8 cellular contexts compared by ENCODE assay signal in genomic region chr3:58414538-58415197, GRCh38. TPM values are rescaled to one million over a fixed set of nuclear protein-coding genes. Genes with fewer than 3 reads are reported as not detected.
DNase-seq lines count a peak whose midpoint lies in the region; ATAC-seq and TF ChIP-seq lines count a peak whose summit lies in the region.

No MANE protein-coding gene starts in this region.

- H3K4me2 ChIP-seq in OCI-LY3 (ENCODE audit: low read length): no peak overlapping the region

- H3K4me1 ChIP-seq in OCI-LY3 (ENCODE audit: low read length): no peaks in the 10 kb centered on the region; the same call in 1 of the 2 replicates

- H3K9ac ChIP-seq in OCI-LY3 (ENCODE audit: low read length): no peak overlapping the region

- H2AFZ ChIP-seq in OCI-LY3 (ENCODE audit: low read depth, low read length): no peak overlapping the region

- peak; percentile 49 for ATAC-seq in HG03175 (IDR thresholded peaks at IDR 0.05; ENCODE audit: unreplicated experiment)

- H3K9me3 Mint-ChIP-seq in progenitor cell of endocrine pancreas (ENCODE audit: low read depth): no peaks in the 10 kb centered on the region

- H3K4me3 Mint-ChIP-seq in progenitor cell of endocrine pancreas (ENCODE audit: low read depth): no peak overlapping the region

- H3K27ac ChIP-seq in OCI-LY3 (ENCODE audit: low read length): no peak overlapping the region

- H3K36me3 Mint-ChIP-seq in progenitor cell of endocrine pancreas (ENCODE audit: insufficient read depth): no peaks in the 10 kb centered on the region

- DNase-seq in DMS114 treated with DMSO at 0.1 percent for 48 hours (lab: John Stamatoyannopoulos, UW; ENCODE audit: unreplicated experiment) (peak; percentile 41), glomerular endothelial cell (ENCODE audit: extremely low read depth, low read depth, low spot score) (peak; percentile 55), progenitor cell of endocrine pancreas (ENCODE audit: low spot score, unreplicated experiment) (peak; percentile 17), HuH-7.5 (ENCODE audit: low spot score) (no peak), GOT3 (lab: John Stamatoyannopoulos, UW) (no peak)
- peak; percentile 38 for DNase-seq in activated naive CD4-positive, alpha-beta T cell treated with Interleukin-2 at 50 U/mL for 16 hours

- peaks cover 27% of the 10 kb centered on the region for H3K4me1 Mint-ChIP-seq in progenitor cell of endocrine pancreas (ENCODE audit: low read depth)

- no peaks in the 10 kb centered on the region for H3K27me3 Mint-ChIP-seq in progenitor cell of endocrine pancreas

- H3K27me3 ChIP-seq in OCI-LY3 (ENCODE audit: low read depth, low read length): no peaks in the 10 kb centered on the region

- peaks cover 3% of the 10 kb centered on the region for H3K36me3 ChIP-seq in OCI-LY3 (replicated peaks; ENCODE audit: low read depth, low read length)

- no peak overlapping the region for H3K4me3 ChIP-seq in OCI-LY3 (ENCODE audit: low read length)

- H3K79me2 ChIP-seq in OCI-LY3 (ENCODE audit: low read length): no peaks in the 10 kb centered on the region

- peak overlapping the region; percentile 5 for H3K27ac Mint-ChIP-seq in progenitor cell of endocrine pancreas

- TF ChIP-seq CTCF in OCI-LY3 (IDR thresholded peaks at IDR 0.05; ENCODE audit: low read depth, low read length): peak; percentile 82
- TF ChIP-seq CTCF in progenitor cell of endocrine pancreas (IDR thresholded peaks at IDR 0.05; ENCODE audit: unreplicated experiment): peak; percentile 75

- no peaks in the 10 kb centered on the region for H3K9me3 ChIP-seq in OCI-LY3 (ENCODE audit: insufficient read depth, low read length)

- H4K20me1 ChIP-seq in OCI-LY3 (ENCODE audit: insufficient read depth, low read length): no peaks in the 10 kb centered on the region

RNA-seq across cellular contexts. Expression of gene PDHB, which starts 19.0 kb away (rescaled TPM):
- total RNA-seq in glomerular endothelial cell (59.5 and 60.0 TPM in 2 replicates), progenitor cell of endocrine pancreas (73.4 and 76.4 TPM in 2 replicates)

Comparison
In these comparisons a context has a peak if more than half of its experiments do, and no peak if none do; other contexts are left out.
1. DNase-seq: peak in DMS114 treated with DMSO at 0.1 percent for 48 hours (single experiment), activated naive CD4-positive, alpha-beta T cell treated with Interleukin-2 at 50 U/mL for 16 hours (single experiment), glomerular endothelial cell (single experiment) and progenitor cell of endocrine pancreas (single experiment); none in HuH-7.5 (single experiment) and GOT3 (single experiment).